ENCODE assay signal across 16 cellular contexts in the genomic region with DNA sequence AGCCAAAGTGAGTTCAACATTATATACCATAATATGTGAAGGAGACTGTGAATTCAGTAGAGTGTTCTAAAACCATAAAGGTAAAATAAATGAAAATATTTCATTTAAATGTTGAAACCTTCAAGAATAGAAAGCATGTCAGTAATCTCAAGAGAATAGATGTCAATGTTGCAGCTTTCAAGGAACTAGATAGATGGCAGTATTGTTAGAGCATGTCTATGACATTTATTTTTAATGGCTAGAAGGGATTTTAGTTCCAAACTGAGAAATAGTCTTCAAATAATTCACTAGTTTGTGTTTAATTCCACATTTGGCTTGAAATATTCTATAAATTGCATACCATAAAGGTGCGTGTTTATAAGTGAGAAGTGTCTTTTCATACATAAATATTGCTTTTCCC.
DNase-seq lines count a peak whose midpoint lies in the region; ATAC-seq and TF ChIP-seq lines count a peak whose summit lies in the region.
"Had no signal": no experiment of that assay in that cellular context is flagged by ENCODE, and none has a peak within 500 bp of the region (broad histone marks: within the 10 kb centered on the region; RNA-seq: fewer than 3 reads in every experiment).

No MANE protein-coding gene starts in this region.

- H3K79me2 ChIP-seq in PC-9 (ENCODE audit: low read depth) (no peaks in the 10 kb centered on the region), hepatocyte (no peaks in the 10 kb centered on the region)

- H3K36me3 ChIP-seq in PC-9 (ENCODE audit: low read depth), result no peaks in the 10 kb centered on the region
- H3K36me3 ChIP-seq in hepatocyte (replicated peaks; ENCODE audit: insufficient read depth, low read depth), result no peaks in the 10 kb centered on the region

- no peaks in the 10 kb centered on the region for H3F3A ChIP-seq in PC-9 (ENCODE audit: insufficient read depth, low read depth)

- no peaks in the 10 kb centered on the region for H3K27me3 Mint-ChIP-seq in natural killer cell (ENCODE audit: low read depth in 2 of 2)
- peaks cover 8 to 12% of the 10 kb centered on the region in 2 donors for H3K27me3 Mint-ChIP-seq in natural killer cell treated with Interleukin-12 subunit alpha and Interleukin-12 subunit beta and Interleukin-15 and Interleukin-18, amount 100 ng/mL, for 72 hours

- H3K36me3 Mint-ChIP-seq in natural killer cell, result no peaks in the 10 kb centered on the region
- no peaks in the 10 kb centered on the region for H3K36me3 Mint-ChIP-seq in natural killer cell treated with Interleukin-12 subunit alpha and Interleukin-12 subunit beta and Interleukin-15 and Interleukin-18, amount 100 ng/mL, for 72 hours
- H3K36me3 Mint-ChIP-seq: mesothelial cell of epicardium had no signal

- no peaks in the 10 kb centered on the region for H3K9me3 Mint-ChIP-seq in natural killer cell
- H3K9me3 Mint-ChIP-seq in natural killer cell treated with Interleukin-12 subunit alpha and Interleukin-12 subunit beta and Interleukin-15 and Interleukin-18, amount 100 ng/mL, for 72 hours, result peaks cover 3% of the 10 kb centered on the region
- H3K9me3 Mint-ChIP-seq: T-helper 1 cell treated with Interleukin-12 subunit alpha and Interleukin-12 subunit beta and Interleukin-4 antibody, amounts not matched to agents 30 μg/mL and 1 μg/mL, for 36 hours had no signal

- H3K27ac ChIP-seq in PC-9 (no peak overlapping the region), hepatocyte (no peak overlapping the region)

- H3K27ac Mint-ChIP-seq in natural killer cell, result no peak overlapping the region
- H3K27ac Mint-ChIP-seq in natural killer cell treated with Interleukin-12 subunit alpha and Interleukin-12 subunit beta and Interleukin-15 and Interleukin-18, amount 100 ng/mL, for 72 hours, result no peak overlapping the region
- H3K27ac Mint-ChIP-seq: mesothelial cell of epicardium; T-helper 1 cell treated with Interleukin-12 subunit alpha and Interleukin-12 subunit beta and Interleukin-4 antibody, amounts not matched to agents 30 μg/mL and 1 μg/mL, for 36 hours had no signal

- H3K4me2 ChIP-seq in PC-9 (no peak overlapping the region), hepatocyte (no peak overlapping the region)

- H3K4me1 Mint-ChIP-seq in natural killer cell, result peaks cover 1 to 2% of the 10 kb centered on the region in 2 donors
- peaks cover 0 to under 1% of the 10 kb centered on the region in 2 donors for H3K4me1 Mint-ChIP-seq in natural killer cell treated with Interleukin-12 subunit alpha and Interleukin-12 subunit beta and Interleukin-15 and Interleukin-18, amount 100 ng/mL, for 72 hours (ENCODE audit: low read depth in 2 of 2)
- H3K4me1 Mint-ChIP-seq: mesothelial cell of epicardium had no signal

- H3K9me2 ChIP-seq in PC-9 (ENCODE audit: insufficient read depth) (no peaks in the 10 kb centered on the region), hepatocyte (replicated peaks; ENCODE audit: insufficient read depth) (no peaks in the 10 kb centered on the region)

- H4K20me1 ChIP-seq in PC-9 (ENCODE audit: insufficient read depth) (no peaks in the 10 kb centered on the region), hepatocyte (ENCODE audit: insufficient read depth, poor library complexity, severe bottlenecking) (no peaks in the 10 kb centered on the region)

- H2AFZ ChIP-seq in PC-9 (no peak overlapping the region), hepatocyte (no peak overlapping the region)

- no peak for DNase-seq in natural killer cell
- no peak for DNase-seq in natural killer cell treated with Interleukin-12 subunit alpha and Interleukin-12 subunit beta and Interleukin-15 and Interleukin-18, amount 100 ng/mL, for 72 hours (ENCODE audit: low spot score)
- no peak for DNase-seq in PC-9
- no peak for DNase-seq in hepatocyte (ENCODE audit: low spot score)
- DNase-seq in GM19238 (ENCODE audit: insufficient read length, low spot score), result no peak
- no peak for DNase-seq in erythroblast (lab: John Stamatoyannopoulos, UW)
- no peak for DNase-seq in AG20443 (ENCODE audit: low spot score)
- DNase-seq: activated naive CD4-positive, alpha-beta T cell; C1 segment of cervical spinal cord; caudate nucleus; GF-D8; NK-92 treated with Interleukin-12 subunit alpha and Interleukin-12 subunit beta, amount 100 ng/mL, for 24 hours; stimulated activated naive CD4-positive, alpha-beta T cell treated with Interleukin-2 at 50 U/mL for 16 hours had no signal

- intact Hi-C loops in natural killer cell (cut with micrococcal nuclease) (no loop called here), PC-9 (cut with micrococcal nuclease; ENCODE audit: unreplicated experiment) (no loop called here)

- CTCF ChIA-PET in PC-9 (lab: Charles Lee), result no interaction called here

- no peak for TF ChIP-seq POLR2A in erythroblast (IDR thresholded peaks at IDR 0.05; ENCODE audit: low read length)

- no peaks in the 10 kb centered on the region for H3K4me1 ChIP-seq in PC-9 (replicated peaks; ENCODE audit: insufficient read depth)
- no peaks in the 10 kb centered on the region for H3K4me1 ChIP-seq in hepatocyte (ENCODE audit: insufficient read depth)

- ATAC-seq in natural killer cell (no peak), HG03159 (IDR thresholded peaks at IDR 0.05; ENCODE audit: unreplicated experiment) (no peak)
- no peak for ATAC-seq in natural killer cell treated with Interleukin-12 subunit alpha and Interleukin-12 subunit beta and Interleukin-15 and Interleukin-18, amount 100 ng/mL, for 72 hours

- peak; percentile 7 for TF ChIP-seq CTCF in natural killer cell (IDR thresholded peaks at IDR 0.05)
- TF ChIP-seq CTCF in PC-9 (conservative IDR thresholded peaks at IDR 0.05), result peak; percentile 33; the same call in 1 of the 2 replicates
- peak; percentile 45 for TF ChIP-seq CTCF in hepatocyte (IDR thresholded peaks at IDR 0.05; ENCODE audit: poor library complexity)

- H3K4me3 Mint-ChIP-seq in natural killer cell, result no peak overlapping the region
- H3K4me3 Mint-ChIP-seq in natural killer cell treated with Interleukin-12 subunit alpha and Interleukin-12 subunit beta and Interleukin-15 and Interleukin-18, amount 100 ng/mL, for 72 hours, result no peak overlapping the region
- H3K4me3 Mint-ChIP-seq: mesothelial cell of epicardium; T-helper 1 cell treated with Interleukin-12 subunit alpha and Interleukin-12 subunit beta and Interleukin-4 antibody, amounts not matched to agents 30 μg/mL and 1 μg/mL, for 36 hours had no signal

- H3K27me3 ChIP-seq in PC-9 (ENCODE audit: insufficient read depth, low read depth), result no peaks in the 10 kb centered on the region
- no peaks in the 10 kb centered on the region for H3K27me3 ChIP-seq in hepatocyte

- BruUV-seq in PC-9 (replicated peaks; lab: Mats Ljungman, UMichigan), result no TSS peak

- H3K9me3 ChIP-seq in PC-9 (ENCODE audit: insufficient read depth, low read depth), result no peaks in the 10 kb centered on the region
- H3K9me3 ChIP-seq in hepatocyte (ENCODE audit: low read depth), result no peaks in the 10 kb centered on the region

- POLR2A ChIA-PET in PC-9 (lab: Charles Lee; ENCODE audit: unreplicated experiment), result no interaction called here

- WGBS in hepatocyte (ENCODE audit: low lambda C conversion rate, missing lambda C conversion rate), result 66% methylated on average over 1 of the region's 1 CpG

- H3K4me3 ChIP-seq in PC-9, result no peak overlapping the region
- H3K4me3 ChIP-seq in hepatocyte, result no peak overlapping the region
